ENCODE assay signal across 8 cellular contexts in the genomic region with DNA sequence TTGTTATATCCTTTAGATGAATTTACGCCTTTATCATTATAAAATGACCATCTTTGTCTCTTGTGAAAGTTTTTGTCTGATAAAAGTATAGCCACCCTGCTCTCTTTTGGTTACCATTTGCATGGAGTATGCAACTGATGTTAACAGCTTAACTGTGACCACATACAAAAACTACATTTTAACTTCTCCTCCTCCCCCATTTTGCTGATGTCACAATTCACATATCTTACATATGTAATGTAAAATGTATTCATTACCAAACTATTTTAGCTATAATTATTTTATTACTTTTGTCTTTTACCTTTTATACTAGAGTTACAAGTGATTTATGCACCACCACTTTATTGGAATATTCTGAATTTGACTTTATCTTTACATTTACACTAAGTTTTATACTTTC.
"Had no signal": no experiment of that assay in that cellular context is flagged by ENCODE, and none has a peak within 500 bp of the region (broad histone marks: within the 10 kb centered on the region; RNA-seq: fewer than 3 reads in every experiment).

No MANE protein-coding gene starts in this region.

- FAIRE-seq: HTR-8/SVneo, K562 had no signal

- H3K4me2 ChIP-seq: KMS-11 had no signal

- H3K27me3 Mint-ChIP-seq: IgD-negative memory B cell had no signal

- DNase-seq: IMR-90, KBM-7, KG1 had no signal

- H3K4me3 Mint-ChIP-seq: IgD-negative memory B cell had no signal

- H3K27ac Mint-ChIP-seq: IgD-negative memory B cell had no signal

- H3K27ac ChIP-seq: HL-60, KMS-11 had no signal

- H3K9ac ChIP-seq: KMS-11 had no signal

- ATAC-seq: K562 had no signal

- H3K4me3 ChIP-seq: K562 had no signal
